In the genomic region with DNA sequence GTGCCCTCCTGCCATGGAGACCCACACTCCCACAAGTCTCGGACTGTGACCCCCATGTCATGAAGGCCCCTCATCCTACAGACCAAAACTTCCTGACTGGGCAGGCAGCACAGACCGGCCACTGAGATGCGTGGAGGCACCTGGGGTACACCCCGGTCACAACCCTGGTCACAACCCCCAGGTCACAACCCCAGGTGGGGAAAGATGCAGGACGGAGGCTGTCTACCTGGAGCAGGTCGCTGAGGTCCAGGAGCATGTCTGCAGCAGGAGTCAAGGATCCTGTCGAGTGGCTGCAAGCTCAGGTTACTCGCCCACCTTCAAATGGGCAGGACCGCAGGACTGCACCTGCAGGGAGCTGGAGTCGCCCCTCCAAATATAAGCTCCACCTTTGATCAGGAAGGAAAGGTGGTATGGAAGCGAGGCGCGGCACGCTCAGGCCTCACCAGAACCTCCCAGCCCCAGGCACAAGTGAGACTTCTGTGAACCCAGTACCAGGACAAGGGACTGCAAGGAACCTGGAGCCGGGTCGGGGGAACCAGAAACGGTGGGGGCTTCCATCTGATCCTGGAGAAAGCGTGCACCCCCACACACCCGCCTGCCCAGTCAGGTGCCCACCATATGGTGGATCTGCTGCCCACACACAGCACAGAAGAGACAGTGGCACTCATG, we compare ENCODE assay signal across 22 cellular contexts.
"Had no signal": no experiment of that assay in that cellular context is flagged by ENCODE, and none has a peak within 500 bp of the region (broad histone marks: within the 10 kb centered on the region; RNA-seq: fewer than 3 reads in every experiment).

No MANE protein-coding gene starts in this region.

- H3K27ac ChIP-seq: epithelial cell of prostate, pancreas, right lobe of liver, suprapubic skin had no signal

- H3K36me3 ChIP-seq: colonic mucosa had no signal

- H3K4me3 ChIP-seq: colonic mucosa, gastrocnemius medialis, lung, mucosa of descending colon, pancreas, right lobe of liver, suprapubic skin had no signal

- H3K9me3 ChIP-seq: colonic mucosa, gastrocnemius medialis, mucosa of descending colon, pancreas, right lobe of liver, suprapubic skin had no signal

- DNase-seq: colonic mucosa; effector CD8-positive, alpha-beta T cell; endodermal cell; foreskin fibroblast; gastrocnemius medialis; head of caudate nucleus; mucosa of descending colon; naive thymus-derived CD8-positive, alpha-beta T cell; nephron progenitor cell; occipital lobe; right lobe of liver; small intestine; stimulated activated CD4-positive, alpha-beta T cell treated with anti-CD3 and anti-CD28 coated beads, Interleukin-15, amount 100 ng/mL, for 24 hours; stimulated activated CD4-positive, alpha-beta T cell treated with anti-CD3 and anti-CD28 coated beads, Interleukin-2, amount 100 ng/mL, for 48 hours; stimulated activated CD8-positive, alpha-beta memory T cell treated with anti-CD3 and anti-CD28 coated beads, Interleukin-4, amount 100 ng/mL, for 48 hours; stimulated activated naive CD4-positive, alpha-beta T cell; stimulated activated naive CD8-positive, alpha-beta T cell treated with anti-CD3 and anti-CD28 coated beads, Interleukin-15, amount 100 ng/mL, for 72 hours; trophoblast cell had no signal

- H3K4me1 ChIP-seq: colonic mucosa, right lobe of liver, suprapubic skin had no signal

- H3K27me3 ChIP-seq: colonic mucosa, gastrocnemius medialis, pancreas, right lobe of liver, suprapubic skin had no signal
